In genomic region chr6:103002282-103002681, GRCh38 we compare ENCODE assay signal across 25 cellular contexts.
DNase-seq lines count a peak whose midpoint lies in the region; ATAC-seq and TF ChIP-seq lines count a peak whose summit lies in the region.
"Had no signal": no experiment of that assay in that cellular context is flagged by ENCODE, and none has a peak within 500 bp of the region (broad histone marks: within the 10 kb centered on the region; RNA-seq: fewer than 3 reads in every experiment).

No MANE protein-coding gene starts in this region.

- no peak for TF ChIP-seq POLR2A in right lobe of liver (IDR thresholded peaks at IDR 0.05)

- H3K4me3 ChIP-seq in hepatocyte, result no peak overlapping the region
- H3K4me3 ChIP-seq in ascending aorta, result no peak overlapping the region
- no peak overlapping the region for H3K4me3 ChIP-seq in right lobe of liver
- H3K4me3 ChIP-seq: adrenal gland, cardiac muscle cell, tibial nerve had no signal

- no peaks in the 10 kb centered on the region for H3K36me3 ChIP-seq in hepatocyte (replicated peaks; ENCODE audit: insufficient read depth, low read depth)
- H3K36me3 ChIP-seq in ascending aorta, result no peaks in the 10 kb centered on the region
- no peaks in the 10 kb centered on the region for H3K36me3 ChIP-seq in right lobe of liver
- H3K36me3 ChIP-seq: adrenal gland, cardiac muscle cell, tibial nerve had no signal

- H3K9me3 ChIP-seq in hepatocyte (ENCODE audit: low read depth) (no peaks in the 10 kb centered on the region), ascending aorta (no peaks in the 10 kb centered on the region), right lobe of liver (no peaks in the 10 kb centered on the region)
- H3K9me3 ChIP-seq: adrenal gland had no signal

- no peak overlapping the region for H2AFZ ChIP-seq in hepatocyte

- no peak for TF ChIP-seq CTCF in hepatocyte (IDR thresholded peaks at IDR 0.05; ENCODE audit: poor library complexity)
- TF ChIP-seq CTCF in ascending aorta (IDR thresholded peaks at IDR 0.05), result no peak
- TF ChIP-seq CTCF in right lobe of liver (IDR thresholded peaks at IDR 0.05), result no peak

- H3K4me2 ChIP-seq in hepatocyte, result no peak overlapping the region

- H3K9me2 ChIP-seq in hepatocyte (replicated peaks; ENCODE audit: insufficient read depth), result no peaks in the 10 kb centered on the region

- no peaks in the 10 kb centered on the region for H3K79me2 ChIP-seq in hepatocyte

- H4K20me1 ChIP-seq in hepatocyte (ENCODE audit: insufficient read depth, poor library complexity, severe bottlenecking), result no peaks in the 10 kb centered on the region

- H3K27ac ChIP-seq in hepatocyte, result no peak overlapping the region
- no peak overlapping the region for H3K27ac ChIP-seq in ascending aorta
- no peak overlapping the region for H3K27ac ChIP-seq in right lobe of liver
- H3K27ac ChIP-seq: 22Rv1, adrenal gland, cardiac muscle cell, tibial nerve had no signal

- peak; percentile 4 for DNase-seq in DMS 273 (lab: John Stamatoyannopoulos, UW; ENCODE audit: unreplicated experiment)
- no peak for DNase-seq in DMS 273 treated with DMSO at 0.1 percent for 48 hours (lab: John Stamatoyannopoulos, UW)
- peak; percentile 75 for DNase-seq in OCI-M1 (lab: John Stamatoyannopoulos, UW)
- DNase-seq in hepatocyte (ENCODE audit: low spot score), result peak; percentile 11
- DNase-seq in ascending aorta (ENCODE audit: low spot score in 2 of 2), result no peak
- DNase-seq in posterior cingulate gyrus, result no peak
- no peak for DNase-seq in right lobe of liver
- DNase-seq: activated CD4-positive, alpha-beta memory T cell treated with anti-CD3 and anti-CD28 coated beads, Interleukin-2, amount 10 ng/mL, durations not matched to agents 7 days and 5 days; activated CD4-positive, CD25-positive, alpha-beta regulatory T cell; CD8-positive, alpha-beta memory T cell; H7; head of caudate nucleus; left cardiac atrium; NCI-H1417; NCI-H2081 treated with DMSO at 0.1 percent for 48 hours; NCI-H524; nucleus accumbens; retina; stimulated activated CD4-positive, alpha-beta T cell treated with anti-CD3 and anti-CD28 coated beads, Interleukin-4, amount 100 ng/mL, for 4 hours; stimulated activated naive CD8-positive, alpha-beta T cell treated with anti-CD3 and anti-CD28 coated beads, Interleukin-15, Interleukin-2, amounts not matched to agents 100 U/mL and 50 U/mL, for 24 hours had no signal

- WGBS in hepatocyte (ENCODE audit: low lambda C conversion rate, missing lambda C conversion rate), result 84% methylated on average over 3 of the region's 3 CpGs
- WGBS in right lobe of liver (ENCODE audit: insufficient coverage, low coverage, low lambda C conversion rate, missing lambda C conversion rate), result 55% methylated on average over 3 of the region's 3 CpGs

- H3K27me3 ChIP-seq in hepatocyte (no peaks in the 10 kb centered on the region), ascending aorta (no peaks in the 10 kb centered on the region), right lobe of liver (no peaks in the 10 kb centered on the region)
- H3K27me3 ChIP-seq: adrenal gland, cardiac muscle cell, tibial nerve had no signal

- H3K4me1 ChIP-seq in hepatocyte (ENCODE audit: insufficient read depth), result peaks cover 6% of the 10 kb centered on the region
- no peaks in the 10 kb centered on the region for H3K4me1 ChIP-seq in ascending aorta
- H3K4me1 ChIP-seq in right lobe of liver, result no peaks in the 10 kb centered on the region
- H3K4me1 ChIP-seq: adrenal gland, tibial nerve had no signal

- intact Hi-C loops in ascending aorta (cut with DNase I) (no loop called here), posterior cingulate gyrus (cut with DNase I) (no loop called here), right lobe of liver (cut with DNase I) (no loop called here)

- ATAC-seq in HG02588 (IDR thresholded peaks at IDR 0.05; ENCODE audit: unreplicated experiment), result peak; percentile 87
- no peak for ATAC-seq in right lobe of liver
- ATAC-seq: left cardiac atrium; stimulated activated naive CD8-positive, alpha-beta T cell treated with anti-CD3 and anti-CD28 coated beads, Interleukin-15, Interleukin-2, amounts not matched to agents 100 U/mL and 50 U/mL, for 24 hours had no signal

Comparison
In these comparisons a context has a peak if more than half of its experiments do, and no peak if none do; other contexts are left out.
1. DNase-seq: peak in DMS 273 (single experiment), OCI-M1 (single experiment) and hepatocyte (single experiment); none in DMS 273 treated with DMSO at 0.1 percent for 48 hours (single experiment), ascending aorta (0 of 2), posterior cingulate gyrus (0 of 10) and right lobe of liver (0 of 3).